In the genomic region with DNA sequence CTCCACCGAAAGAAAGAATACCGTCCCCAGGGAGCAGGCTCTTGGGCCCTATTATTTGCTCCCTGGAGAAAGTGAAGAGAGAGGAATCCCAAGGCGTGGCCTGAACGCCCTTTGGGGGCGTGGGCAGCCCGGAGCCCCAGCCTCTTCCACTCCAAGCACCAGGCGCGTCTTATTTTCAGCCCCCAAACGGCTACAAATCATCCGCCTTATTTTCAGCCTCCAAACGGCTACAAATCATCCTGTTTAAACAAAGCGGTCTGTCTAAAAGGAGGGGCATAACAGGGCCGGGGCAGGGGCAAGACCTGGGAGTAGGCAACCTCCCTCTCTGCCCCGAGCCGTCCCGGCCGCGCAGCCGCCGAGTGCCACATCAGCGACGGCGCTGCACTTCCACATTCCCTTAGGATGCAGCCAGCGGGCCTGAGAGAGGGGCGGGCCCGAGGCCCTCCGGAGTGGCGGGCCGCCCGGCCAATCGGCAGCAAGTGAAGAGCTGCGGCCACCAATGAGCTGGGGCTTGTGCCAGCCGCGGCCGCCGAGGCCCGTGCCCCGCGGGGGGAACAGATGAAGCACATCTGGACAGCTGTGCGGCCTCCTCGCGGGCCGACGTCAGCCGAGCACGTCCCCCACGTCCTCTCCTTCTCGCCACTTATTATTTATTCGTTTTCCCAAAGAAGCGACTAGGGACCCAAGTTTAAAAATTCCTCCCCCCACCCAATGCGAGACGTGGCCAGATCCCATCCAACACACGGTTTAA, we compare ENCODE assay signal across 8 cellular contexts. TPM values are rescaled to one million over a fixed set of nuclear protein-coding genes. Genes with fewer than 3 reads are reported as not detected.
DNase-seq lines count a peak whose midpoint lies in the region; ATAC-seq and TF ChIP-seq lines count a peak whose summit lies in the region.

A gene with protein sequence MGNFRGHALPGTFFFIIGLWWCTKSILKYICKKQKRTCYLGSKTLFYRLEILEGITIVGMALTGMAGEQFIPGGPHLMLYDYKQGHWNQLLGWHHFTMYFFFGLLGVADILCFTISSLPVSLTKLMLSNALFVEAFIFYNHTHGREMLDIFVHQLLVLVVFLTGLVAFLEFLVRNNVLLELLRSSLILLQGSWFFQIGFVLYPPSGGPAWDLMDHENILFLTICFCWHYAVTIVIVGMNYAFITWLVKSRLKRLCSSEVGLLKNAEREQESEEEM (plus strand): TSS at position 561 of the 751 bp plus-strand sequence. CDS start 62,593 bp downstream, outside the sequence.

- no peaks in the 10 kb centered on the region for H3K27me3 ChIP-seq in left ventricle myocardium inferior (ENCODE audit: low read depth)
- H3K27me3 ChIP-seq in upper lobe of left lung: no peaks in the 10 kb centered on the region

- no peak for TF ChIP-seq CTCF in GM12865 (IDR thresholded peaks at IDR 0.05; ENCODE audit: insufficient read depth, low read depth, low read length, missing control alignments)
- no peak for TF ChIP-seq CTCF in left ventricle myocardium inferior (IDR thresholded peaks at IDR 0.05; ENCODE audit: borderline replicate concordance)
- TF ChIP-seq CTCF in upper lobe of left lung (IDR thresholded peaks at IDR 0.05): peak in 1 of 6 experiments; percentile 10

- no peaks in the 10 kb centered on the region for H3K36me3 ChIP-seq in left ventricle myocardium inferior
- no peaks in the 10 kb centered on the region for H3K36me3 ChIP-seq in upper lobe of left lung

- H3K27ac ChIP-seq in left ventricle myocardium inferior (replicated peaks) (peak within 1 kb of the TSS; percentile 77), upper lobe of left lung (peak within 1 kb of the TSS; percentile 75 to 87 (median 82))

- DNase-seq in GM12865 (ENCODE audit: low read depth): peak; percentile 95
- DNase-seq in NCI-H1105 treated with DMSO at 0.1 percent for 48 hours (lab: John Stamatoyannopoulos, UW): peak; percentile 94
- peak; percentile 72 for DNase-seq in T follicular helper cell (ENCODE audit: low read depth)
- peak; percentile 92 for DNase-seq in amniotic epithelial cell (ENCODE audit: low read depth)
- DNase-seq in left ventricle myocardium inferior: peak; percentile 97
- peak; percentile 99 for DNase-seq in posterior vena cava (ENCODE audit: low spot score)
- peak; percentile 96 to 100 for DNase-seq in upper lobe of left lung

- no peak for TF ChIP-seq EP300 in upper lobe of left lung (IDR thresholded peaks at IDR 0.05)

- WGBS in upper lobe of left lung, 2 donors: 0 to 3% methylated on average over 29 to 46 of the region's 53 CpGs

- H3K9me3 ChIP-seq in left ventricle myocardium inferior (replicated peaks) (no peaks in the 10 kb centered on the region), upper lobe of left lung (no peaks in the 10 kb centered on the region)

- peak; percentile 99 for ATAC-seq in HG02642 (IDR thresholded peaks at IDR 0.05; ENCODE audit: poor library complexity, unreplicated experiment)
- ATAC-seq in upper lobe of left lung (ENCODE audit: low FRiP score in 2 of 2): peak; percentile 99 to 100

- intact Hi-C loops in left ventricle myocardium inferior (cut with micrococcal nuclease) (no loop called here), posterior vena cava (cut with DNase I) (no loop called here)

- H3K4me1 ChIP-seq in left ventricle myocardium inferior: peaks cover 19% of the 10 kb centered on the region
- peaks cover 0 to 7% (median 3%) of the 10 kb centered on the region in 4 donors for H3K4me1 ChIP-seq in upper lobe of left lung

- peak in 3 of 4 donors; percentile 19 to 68 (median 48) for TF ChIP-seq POLR2A in upper lobe of left lung (IDR thresholded peaks at IDR 0.05)

- H3K4me3 ChIP-seq in GM12865 (ENCODE audit: low read depth, low read length) (peak within 1 kb of the TSS; percentile 91), left ventricle myocardium inferior (peak within 1 kb of the TSS; percentile 68), upper lobe of left lung (peak within 1 kb of the TSS; percentile 11 to 60 (median 55))

RNA-seq across cellular contexts. Expression of the gene that starts here (rescaled TPM):
- 3.2 TPM for total RNA-seq in left ventricle myocardium inferior
- 10 to 100 TPM; 34.5 to 75.3 TPM for total RNA-seq in posterior vena cava
- 10 to 100 TPM in 1 of 6 donors, 1 to 10 TPM in 5; 1.7 to 17.4 (median 5.0) TPM for total RNA-seq in upper lobe of left lung

Comparison
In these comparisons a context has a peak if more than half of its experiments do, and no peak if none do; other contexts are left out.
1. Peak in every context shown above with its lines: DNase-seq, ATAC-seq, H3K4me3 ChIP-seq and H3K27ac ChIP-seq.